Comparison of ENCODE assay signal across 8 cellular contexts in the genomic region with DNA sequence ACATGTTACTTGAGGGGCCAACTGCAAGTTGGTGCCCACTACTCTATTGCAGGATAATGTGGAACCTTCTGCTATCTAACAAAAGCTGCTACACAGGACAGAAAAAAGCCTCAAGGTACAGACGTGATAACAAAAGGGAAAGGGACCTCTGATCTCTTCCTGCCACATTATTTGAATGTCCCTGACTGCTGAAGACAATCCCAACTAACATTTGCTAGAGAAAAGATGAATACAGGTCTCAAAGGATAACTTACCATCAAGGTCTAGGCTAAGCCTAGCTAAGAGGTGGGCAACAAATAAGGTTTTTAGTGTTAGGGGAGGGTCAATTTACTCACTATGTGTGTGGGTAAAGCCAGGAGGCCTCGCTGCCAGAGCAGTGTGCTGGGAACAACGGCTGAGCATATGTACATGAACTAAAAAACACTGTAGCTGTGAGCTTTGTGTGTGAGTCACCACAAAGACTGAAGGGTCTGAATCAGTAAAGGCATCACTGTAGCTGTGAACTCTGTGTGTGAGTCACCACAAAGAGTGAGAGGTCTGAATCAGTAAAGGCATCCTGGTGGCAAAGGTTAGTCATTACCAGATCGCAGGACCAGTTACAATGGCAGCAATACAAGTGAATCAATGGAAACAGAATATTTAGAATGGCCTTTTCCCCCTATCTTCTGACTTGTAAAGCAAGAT.
DNase-seq lines count a peak whose midpoint lies in the region; ATAC-seq and TF ChIP-seq lines count a peak whose summit lies in the region.

No MANE protein-coding gene starts in this region.

- peak overlapping the region; percentile 6 for H3K4me3 Mint-ChIP-seq in activated CD8-positive, alpha-beta T cell treated with anti-CD3 and anti-CD28 coated beads for 36 hours

- POLR2A ChIA-PET in activated CD8-positive, alpha-beta T cell treated with anti-CD3 and anti-CD28 coated beads for 36 hours (lab: Charles Lee): interaction anchor here (0.6 to 1.6 kb wide), 6 partner anchors 9 to 320 kb away, joined by 3 to 12 read pairs (median 4); a partner anchor contains a TSS

- H3K27me3 Mint-ChIP-seq in activated CD8-positive, alpha-beta T cell treated with anti-CD3 and anti-CD28 coated beads for 36 hours: peaks cover 9% of the 10 kb centered on the region

- H3K4me1 Mint-ChIP-seq in activated CD8-positive, alpha-beta T cell treated with anti-CD3 and anti-CD28 coated beads for 36 hours (ENCODE audit: low read depth): peaks cover 32% of the 10 kb centered on the region

- no peak overlapping the region for H3K4me3 ChIP-seq in foreskin fibroblast (ENCODE audit: low read depth in 1 of 2, low read length in 2 of 2)
- no peak overlapping the region for H3K4me3 ChIP-seq in Peyer's patch

- intact Hi-C loops in activated CD8-positive, alpha-beta T cell treated with anti-CD3 and anti-CD28 coated beads for 36 hours (cut with micrococcal nuclease): loop anchor here (10.0 kb wide), 1 partner anchor 167 kb away; no protein-coding TSS in a partner anchor

- ATAC-seq in activated CD8-positive, alpha-beta T cell treated with anti-CD3 and anti-CD28 coated beads for 36 hours: peak; percentile 99

- H3K9me3 ChIP-seq in Peyer's patch: no peaks in the 10 kb centered on the region

- H3K4me1 ChIP-seq in Peyer's patch: no peaks in the 10 kb centered on the region

- TF ChIP-seq POLR2A in Peyer's patch (IDR thresholded peaks at IDR 0.05): no peak

- H3K9me3 Mint-ChIP-seq in activated CD8-positive, alpha-beta T cell treated with anti-CD3 and anti-CD28 coated beads for 36 hours: no peaks in the 10 kb centered on the region

- H3K36me3 Mint-ChIP-seq in activated CD8-positive, alpha-beta T cell treated with anti-CD3 and anti-CD28 coated beads for 36 hours (ENCODE audit: low read depth): peaks cover 7% of the 10 kb centered on the region

- CTCF ChIA-PET in activated CD8-positive, alpha-beta T cell treated with anti-CD3 and anti-CD28 coated beads for 36 hours (lab: Charles Lee): interaction anchor here (1.0 to 3.6 kb wide), 4 partner anchors 9 to 165 kb away, joined by 3 to 25 read pairs (median 6); no protein-coding TSS in a partner anchor

- H3K27me3 ChIP-seq in Peyer's patch: no peaks in the 10 kb centered on the region

- no peak overlapping the region for H3K27ac ChIP-seq in Peyer's patch

- H3K36me3 ChIP-seq in Peyer's patch: no peaks in the 10 kb centered on the region

- H3K27ac Mint-ChIP-seq in activated CD8-positive, alpha-beta T cell treated with anti-CD3 and anti-CD28 coated beads for 36 hours: peak overlapping the region; percentile 94

- DNase-seq in activated CD4-positive, alpha-beta T cell treated with anti-CD3 and anti-CD28 coated beads for 1 hour: peak; percentile 19
- DNase-seq in activated CD4-positive, alpha-beta T cell treated with anti-CD3 and anti-CD28 coated beads, Interleukin-2, amount 50 U/mL, for 1 hour: no peak
- DNase-seq in HS-27A (ENCODE audit: low read depth) (peak; percentile 97), foreskin fibroblast (peak; percentile 43 to 82), NCI-H1092 treated with DMSO at 0.1 percent for 48 hours (lab: John Stamatoyannopoulos, UW) (no peak), Peyer's patch (no peak)
- DNase-seq in activated CD8-positive, alpha-beta T cell treated with anti-CD3 and anti-CD28 coated beads for 36 hours: peak; percentile 78
- peak in 2 of 3 donors; percentile 33 to 47 for DNase-seq in stimulated activated CD4-positive, alpha-beta T cell treated with anti-CD3 and anti-CD28 coated beads, TNF-alpha, amount 100 ng/mL, for 48 hours (ENCODE audit: low read depth in 3 of 3)

- TF ChIP-seq CTCF in activated CD8-positive, alpha-beta T cell treated with anti-CD3 and anti-CD28 coated beads for 36 hours (IDR thresholded peaks at IDR 0.05): no peak
- TF ChIP-seq CTCF in foreskin fibroblast (IDR thresholded peaks at IDR 0.05; ENCODE audit: low read depth, low read length) (no peak), Peyer's patch (IDR thresholded peaks at IDR 0.05) (peak in 1 of 6 experiments; percentile 6)

Comparison
In these comparisons a context has a peak if more than half of its experiments do, and no peak if none do; other contexts are left out.
1. DNase-seq: peak in activated CD4-positive, alpha-beta T cell treated with anti-CD3 and anti-CD28 coated beads for 1 hour (single experiment), HS-27A (single experiment), activated CD8-positive, alpha-beta T cell treated with anti-CD3 and anti-CD28 coated beads for 36 hours (single experiment), foreskin fibroblast (2 of 2) and stimulated activated CD4-positive, alpha-beta T cell treated with anti-CD3 and anti-CD28 coated beads, TNF-alpha, amount 100 ng/mL, for 48 hours (2 of 3); none in activated CD4-positive, alpha-beta T cell treated with anti-CD3 and anti-CD28 coated beads, Interleukin-2, amount 50 U/mL, for 1 hour (single experiment), NCI-H1092 treated with DMSO at 0.1 percent for 48 hours (single experiment) and Peyer's patch (0 of 3).